Comparison of ENCODE assay signal across 20 cellular contexts in genomic region chr14:103832046-103832445, GRCh38. TPM values are rescaled to one million over a fixed set of nuclear protein-coding genes. Genes with fewer than 3 reads are reported as not detected.
A peak's percentile ranks its signal among the peaks of the same experiment; 100 is the strongest.
DNase-seq lines count a peak whose midpoint lies in the region; FAIRE-seq and TF ChIP-seq lines count a peak whose summit lies in the region.
"Had no signal": no experiment of that assay in that cellular context is flagged by ENCODE, and none has a peak within 500 bp of the region (broad histone marks: within the 10 kb centered on the region; RNA-seq: fewer than 3 reads in every experiment).

No MANE protein-coding gene starts in this region.

- H3K4me3 ChIP-seq in bronchial epithelial cell (ENCODE audit: low read depth, low read length): no peak overlapping the region
- H3K4me3 ChIP-seq: GM23338, Peyer's patch had no signal

- TF ChIP-seq CTCF in bronchial epithelial cell (IDR thresholded peaks at IDR 0.05; ENCODE audit: insufficient read depth, low read length, severe bottlenecking): no peak

- DNase-seq in activated effector memory CD4-positive, alpha-beta T cell treated with anti-CD3 and anti-CD28 coated beads, Interleukin-2, amount 50 U/mL, for 16 hours: peak; percentile 19
- DNase-seq in activated effector memory CD4-positive, alpha-beta T cell treated with Interleukin-2 at 50 U/mL for 16 hours: no peak
- DNase-seq in H54 (ENCODE audit: insufficient read length, low spot score) (no peak), bronchial epithelial cell (ENCODE audit: low read depth) (peak; percentile 35), H4 (ENCODE audit: low spot score) (no peak), AG08395 (ENCODE audit: low spot score) (no peak)
- DNase-seq in stimulated activated CD4-positive, alpha-beta T cell treated with anti-CD3 and anti-CD28 coated beads, Interleukin-1b, Interleukin-23, amount 100 ng/mL, for 48 hours: no peak
- DNase-seq: CD4-positive, alpha-beta T cell; COR-L47; DMS 273 treated with DMSO at 0.1 percent for 48 hours; DMS79 treated with DMSO at 0.1 percent for 48 hours; MV-4-11; NCI-H1105 treated with DMSO at 0.1 percent for 48 hours; NCI-H2029 treated with DMSO at 0.1 percent for 48 hours; NCI-H226; NCI-H510A treated with DMSO at 0.1 percent for 48 hours; NCI-H748 treated with DMSO at 0.1 percent for 48 hours had no signal

- no peak for TF ChIP-seq POLR2A in H54 (IDR thresholded peaks at IDR 0.05; ENCODE audit: low read depth, low read length)

- H3K27me3 ChIP-seq in bronchial epithelial cell (ENCODE audit: control insufficient read depth, insufficient read depth, low read length): no peaks in the 10 kb centered on the region
- H3K27me3 ChIP-seq: Peyer's patch had no signal

- H3K36me3 ChIP-seq in bronchial epithelial cell (ENCODE audit: control insufficient read depth, insufficient read depth, low read length): no peaks in the 10 kb centered on the region
- H3K36me3 ChIP-seq: Peyer's patch had no signal

- peak; percentile 80 for FAIRE-seq in H54 (lab: Jason Lieb, UNC)
- FAIRE-seq in bronchial epithelial cell (lab: Jason Lieb, UNC): no peak
- FAIRE-seq: GM12891 had no signal

RNA-seq across cellular contexts. Expression of gene PPP1R13B, which starts 15.3 kb away (rescaled TPM):
- total RNA-seq in bronchial epithelial cell: 4.2 and 7.3 TPM in 2 replicates
- total RNA-seq in H4 (2014; rRNA removed; shearing (Covaris generic)): 2.6 and 2.9 TPM in 2 replicates

Comparison
In these comparisons a context has a peak if more than half of its experiments do, and no peak if none do; other contexts are left out.
1. DNase-seq: peak in activated effector memory CD4-positive, alpha-beta T cell treated with anti-CD3 and anti-CD28 coated beads, Interleukin-2, amount 50 U/mL, for 16 hours (single experiment) and bronchial epithelial cell (single experiment); none in activated effector memory CD4-positive, alpha-beta T cell treated with Interleukin-2 at 50 U/mL for 16 hours (single experiment), H54 (single experiment), H4 (single experiment), stimulated activated CD4-positive, alpha-beta T cell treated with anti-CD3 and anti-CD28 coated beads, Interleukin-1b, Interleukin-23, amount 100 ng/mL, for 48 hours (single experiment) and AG08395 (single experiment).